In genomic region chr9:121981118-121981883, GRCh38 we compare ENCODE assay signal across 28 cellular contexts.
"Had no signal": no experiment of that assay in that cellular context is flagged by ENCODE, and none has a peak within 500 bp of the region (broad histone marks: within the 10 kb centered on the region; RNA-seq: fewer than 3 reads in every experiment).

No MANE protein-coding gene starts in this region.

- ATAC-seq: effector memory CD8-positive, alpha-beta T cell; esophagus mucosa; gastrocnemius medialis; heart right ventricle; left cardiac atrium; lower lobe of right lung; naive thymus-derived CD8-positive, alpha-beta T cell had no signal

- H3K9me3 ChIP-seq: colonic mucosa, esophagus squamous epithelium, gastrocnemius medialis, mucosa of descending colon had no signal

- H3K4me1 ChIP-seq: colonic mucosa had no signal

- FAIRE-seq: endometrium, islet of Langerhans, keratinocyte had no signal

- H3K27me3 Mint-ChIP-seq: dendritic cell treated with granulocyte-macrophage colony-stimulating factor and Interleukin-4, amounts not matched to agents 40 ng/mL and 50 ng/mL, for 4 days; effector memory CD8-positive, alpha-beta T cell; naive thymus-derived CD8-positive, alpha-beta T cell had no signal

- H3K27ac Mint-ChIP-seq: dendritic cell treated with granulocyte-macrophage colony-stimulating factor and Interleukin-4, amounts not matched to agents 40 ng/mL and 50 ng/mL, for 4 days; effector memory CD8-positive, alpha-beta T cell; endodermal cell; mesothelial cell of epicardium; naive thymus-derived CD8-positive, alpha-beta T cell had no signal

- H3K4me3 Mint-ChIP-seq: dendritic cell treated with granulocyte-macrophage colony-stimulating factor and Interleukin-4, amounts not matched to agents 40 ng/mL and 50 ng/mL, for 4 days; effector memory CD8-positive, alpha-beta T cell; endodermal cell; mesothelial cell of epicardium; naive B cell; naive thymus-derived CD8-positive, alpha-beta T cell had no signal

- H3K4me3 ChIP-seq: colonic mucosa, esophagus squamous epithelium, gastrocnemius medialis, heart right ventricle, left ventricle myocardium inferior, lower lobe of right lung, mucosa of descending colon had no signal

- H3K27me3 ChIP-seq: colonic mucosa, esophagus squamous epithelium, gastrocnemius medialis, heart right ventricle had no signal

- H3K27ac ChIP-seq: colonic mucosa, epithelial cell of prostate, esophagus squamous epithelium, heart right ventricle, left ventricle myocardium inferior, lower lobe of right lung had no signal

- DNase-seq: colonic mucosa; cortex of kidney; effector CD8-positive, alpha-beta T cell; effector memory CD8-positive, alpha-beta T cell; endodermal cell; erythroblast; esophagus squamous epithelium; foreskin fibroblast; foreskin melanocyte; gastrocnemius medialis; glutamatergic neuron; head of caudate nucleus; heart right ventricle; hippocampal formation; left cardiac atrium; left ventricle myocardium inferior; lower lobe of right lung; mesenchymal stem cell; mucosa of descending colon; naive B cell; naive thymus-derived CD8-positive, alpha-beta T cell had no signal

- H3K36me3 ChIP-seq: colonic mucosa, esophagus squamous epithelium, gastrocnemius medialis, heart right ventricle, left ventricle myocardium inferior, lower lobe of right lung had no signal

- H3K4me1 Mint-ChIP-seq: naive B cell; naive thymus-derived CD8-positive, alpha-beta T cell had no signal
